Comparison of ENCODE assay signal across 1 cellular context in genomic region chrX:49256268-49256995, GRCh38.
TF ChIP-seq lines count a peak whose summit lies in the region.

No MANE protein-coding gene starts in this region.

TF ChIP-seq in endothelial cell of umbilical vein, 7 proteins besides CTCF, POLR2A, EP300 and RAD21:
- TF ChIP-seq EZH2 (IDR thresholded peaks at IDR 0.05; ENCODE audit: borderline replicate concordance, low read depth, low read length, severe bottlenecking) (no peak), MYC (IDR thresholded peaks at IDR 0.05; ENCODE audit: low read depth, low read length) (no peak), JUN (IDR thresholded peaks at IDR 0.05; ENCODE audit: borderline replicate concordance, insufficient read depth, insufficient read length, low read depth) (no peak), FOS (IDR thresholded peaks at IDR 0.05; ENCODE audit: borderline replicate concordance, insufficient read depth, low read length) (no peak), MAX (IDR thresholded peaks at IDR 0.05; ENCODE audit: insufficient read depth, insufficient read length) (no peak), GATA2 (IDR thresholded peaks at IDR 0.05; ENCODE audit: insufficient read depth, insufficient read length, low read depth, low read length) (no peak), POLR2AphosphoS5 (IDR thresholded peaks at IDR 0.05; ENCODE audit: insufficient read depth, low read depth, low read length) (no peak)
